Comparison of ENCODE assay signal across 8 cellular contexts in the genomic region with DNA sequence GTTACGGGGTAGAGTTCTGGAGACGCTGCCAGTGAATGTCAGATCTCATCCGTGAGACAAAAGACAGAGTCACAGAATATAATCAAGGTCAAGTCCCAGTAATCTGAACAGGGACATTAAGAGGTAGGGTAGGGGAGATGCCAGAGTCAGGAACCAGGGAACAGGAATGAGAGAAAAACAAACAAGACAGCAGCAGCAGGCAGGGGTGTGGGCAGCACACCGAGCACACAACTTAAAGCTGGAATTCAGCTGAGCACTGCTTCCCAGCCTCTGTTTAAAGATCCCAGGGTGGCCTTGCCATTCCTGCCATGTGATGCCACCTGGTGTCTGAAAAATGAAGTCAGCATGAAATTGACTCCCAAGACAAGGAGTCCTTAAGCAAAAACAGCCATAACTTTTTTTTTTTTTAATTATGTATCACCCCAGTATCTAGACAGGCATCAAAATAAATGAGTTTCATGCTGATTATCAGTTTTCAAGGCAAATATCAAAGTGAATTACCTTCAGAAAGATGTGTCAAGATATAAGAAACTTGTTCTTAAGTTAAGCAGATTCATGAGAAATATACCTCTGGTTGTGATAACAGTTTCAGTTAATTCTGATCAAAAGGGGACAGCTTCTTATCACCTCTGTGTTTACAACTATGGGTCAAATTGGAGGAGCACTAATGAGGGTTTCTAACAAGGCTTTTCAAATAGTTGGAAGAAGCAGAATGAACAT.
DNase-seq lines count a peak whose midpoint lies in the region; TF ChIP-seq lines count a peak whose summit lies in the region.

No MANE protein-coding gene starts in this region.

- WGBS in suprapubic skin = 63% methylated on average over 4 of the region's 4 CpGs

- no peak for TF ChIP-seq POLR2A in suprapubic skin (IDR thresholded peaks at IDR 0.05)

- H3K36me3 ChIP-seq in suprapubic skin = no peaks in the 10 kb centered on the region

- H3K4me3 ChIP-seq in foreskin fibroblast (ENCODE audit: low read depth in 1 of 2, low read length in 2 of 2) = no peak overlapping the region
- no peak overlapping the region for H3K4me3 ChIP-seq in suprapubic skin

- DNase-seq in CMK (ENCODE audit: low read depth) (peak; percentile 17), GM19238 (ENCODE audit: insufficient read length, low spot score) (peak; percentile 21), NCI-H1436 treated with DMSO at 0.1 percent for 48 hours (lab: John Stamatoyannopoulos, UW) (peak; percentile 6), UCSD-AML1 (lab: John Stamatoyannopoulos, UW; ENCODE audit: unreplicated experiment) (peak; percentile 17), foreskin fibroblast (peak; percentile 84 to 95), occipital lobe (lab: John Stamatoyannopoulos, UW) (peak; percentile 35), suprapubic skin (ENCODE audit: low spot score in 2 of 2) (no peak), OCI-M2 (lab: John Stamatoyannopoulos, UW; ENCODE audit: unreplicated experiment) (no peak)

- H3K4me1 ChIP-seq in suprapubic skin = peaks cover 3% of the 10 kb centered on the region

- no peaks in the 10 kb centered on the region for H3K9me3 ChIP-seq in suprapubic skin

- TF ChIP-seq CTCF in foreskin fibroblast (IDR thresholded peaks at IDR 0.05; ENCODE audit: low read depth, low read length) (peak; percentile 59), suprapubic skin (IDR thresholded peaks at IDR 0.05) (peak in 1 of 2 donors; percentile 40)

- no peak for TF ChIP-seq EP300 in suprapubic skin (IDR thresholded peaks at IDR 0.05)

- H3K27ac ChIP-seq in suprapubic skin = no peak overlapping the region

- no peaks in the 10 kb centered on the region for H3K27me3 ChIP-seq in suprapubic skin

Comparison
In these comparisons a context has a peak if more than half of its experiments do, and no peak if none do; other contexts are left out.
1. DNase-seq: peak in CMK (single experiment), GM19238 (single experiment), NCI-H1436 treated with DMSO at 0.1 percent for 48 hours (single experiment), UCSD-AML1 (single experiment), foreskin fibroblast (2 of 2) and occipital lobe (single experiment); none in suprapubic skin (0 of 2) and OCI-M2 (single experiment).